ENCODE assay signal across 16 cellular contexts in the genomic region with DNA sequence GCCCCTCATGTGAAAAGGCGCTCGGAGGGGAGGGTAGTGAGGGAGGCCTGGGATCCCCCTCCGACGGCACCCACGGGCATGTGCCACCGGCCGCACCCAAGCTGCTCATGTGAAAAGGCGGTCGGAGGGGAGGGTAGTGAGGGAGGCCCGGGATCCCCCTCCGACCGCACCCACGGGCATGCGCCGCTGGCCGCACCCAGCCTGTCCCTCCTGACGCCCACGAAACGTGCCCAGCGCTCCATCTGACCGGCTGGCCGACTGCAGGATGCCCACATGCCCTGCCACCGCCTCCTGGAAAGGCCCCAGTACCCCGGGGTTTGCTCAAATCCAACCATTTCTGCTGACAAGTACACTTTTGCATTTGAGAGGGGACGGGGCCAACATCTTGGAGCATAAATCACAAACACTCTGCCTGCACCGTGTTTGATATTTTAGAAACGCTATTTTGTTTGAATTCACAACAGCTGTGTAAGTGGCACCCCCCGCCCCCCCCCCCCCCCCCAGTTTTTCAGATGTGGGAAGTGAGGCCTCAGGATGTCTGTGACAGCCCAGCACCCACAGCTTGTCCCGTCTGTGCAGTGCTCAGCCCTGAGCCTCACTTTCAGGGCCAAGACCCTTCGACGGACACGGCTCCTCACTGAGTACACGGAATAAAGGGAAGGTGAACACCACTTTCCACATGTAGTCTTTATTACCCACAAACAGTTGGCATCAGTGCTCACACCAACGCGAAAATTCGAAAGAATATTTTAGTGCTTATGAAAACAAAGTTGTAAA. TPM values are rescaled to one million over a fixed set of nuclear protein-coding genes. Genes with fewer than 3 reads are reported as not detected.
DNase-seq lines count a peak whose midpoint lies in the region; ATAC-seq, FAIRE-seq and TF ChIP-seq lines count a peak whose summit lies in the region.
"Had no signal": no experiment of that assay in that cellular context is flagged by ENCODE, and none has a peak within 500 bp of the region (broad histone marks: within the 10 kb centered on the region; RNA-seq: fewer than 3 reads in every experiment).

No MANE protein-coding gene starts in this region.

- no peak overlapping the region for H3K4me2 ChIP-seq in HepG2 (ENCODE audit: low read depth, low read length)

- BruUV-seq in HepG2 (replicated peaks; lab: Mats Ljungman, UMichigan) = no TSS peak

- H3K9me3 Mint-ChIP-seq in central memory CD8-positive, alpha-beta T cell = no peaks in the 10 kb centered on the region
- H3K9me3 Mint-ChIP-seq in nephron = no peaks in the 10 kb centered on the region

- TF ChIP-seq EP300 in HepG2 (IDR thresholded peaks at IDR 0.05; ENCODE audit: low read depth in 2 of 2, low read length in 2 of 2) (no peak), HepG2 (CRISPR knock-in tag; IDR thresholded peaks at IDR 0.05; ENCODE audit: borderline replicate concordance) (no peak)

- no peak for FAIRE-seq in HepG2 (lab: Jason Lieb, UNC)
- FAIRE-seq: D721Med, H54 had no signal

- POLR2A ChIA-PET in HepG2 (lab: Yijun Ruan, JAX) = no interaction called here

- WGBS in HepG2 (ENCODE audit: low lambda C conversion rate) = 89% methylated on average over 26 of the region's 36 CpGs
- 74% methylated on average over 10 of the region's 36 CpGs for WGBS in right lobe of liver (ENCODE audit: insufficient coverage, low coverage, low lambda C conversion rate, missing lambda C conversion rate)

- no peaks in the 10 kb centered on the region for H3K27me3 Mint-ChIP-seq in central memory CD8-positive, alpha-beta T cell
- H3K27me3 Mint-ChIP-seq in nephron (ENCODE audit: low read depth) = no peaks in the 10 kb centered on the region
- H3K27me3 Mint-ChIP-seq: CD4-positive, CD25-positive, alpha-beta regulatory T cell had no signal

- no peak overlapping the region for H3K4me3 ChIP-seq in HepG2 (replicated peaks in 1 of 3; ENCODE audit: insufficient read depth in 1 of 3, low read depth in 2 of 3, low read length in 3 of 3)
- no peak overlapping the region for H3K4me3 ChIP-seq in right lobe of liver

- no peak overlapping the region for H3K9ac ChIP-seq in HepG2 (ENCODE audit: insufficient read depth, low read depth, low read length)

- TF ChIP-seq POLR2A in HepG2 (IDR thresholded peaks at IDR 0.05; ENCODE audit: insufficient read depth in 1 of 2, low read depth in 2 of 2, low read length in 2 of 2) (no peak), right lobe of liver (IDR thresholded peaks at IDR 0.05) (no peak)

- intact Hi-C loops in HepG2 (cut with micrococcal nuclease; ENCODE audit: unreplicated experiment) (no loop called here), right lobe of liver (cut with DNase I) (no loop called here)

- H3K9me3 ChIP-seq in HepG2 (ENCODE audit: low read length) = no peaks in the 10 kb centered on the region
- H3K9me3 ChIP-seq in right lobe of liver = no peaks in the 10 kb centered on the region

- CTCF ChIA-PET in HepG2 (lab: Yijun Ruan, JAX; ENCODE audit: low intra/inter-chr PET ratio, low total read pairs) = no interaction called here

- in situ Hi-C loops in HepG2 (cut with HindIII; ENCODE audit: extremely low pct_ligation_motif_present, low pct_unique_long_range_greater_than_20kb) = no loop called here

- no peaks in the 10 kb centered on the region for H3K36me3 ChIP-seq in HepG2 (replicated peaks in 1 of 2; ENCODE audit: control insufficient read depth in 1 of 2, insufficient read depth in 2 of 2, low read length in 2 of 2)
- H3K36me3 ChIP-seq in right lobe of liver = no peaks in the 10 kb centered on the region

- TF ChIP-seq CTCF in HepG2 (CRISPR knock-in tag; IDR thresholded peaks at IDR 0.05) (no peak), right lobe of liver (IDR thresholded peaks at IDR 0.05) (no peak), nephron (IDR thresholded peaks at IDR 0.05; ENCODE audit: unreplicated experiment in 3 of 3) (no peak)

- peak overlapping the region; percentile 17 for H3K27ac Mint-ChIP-seq in central memory CD8-positive, alpha-beta T cell (ENCODE audit: low read depth)
- H3K27ac Mint-ChIP-seq in nephron = peak overlapping the region; percentile 14 to 58 (median 41)
- H3K27ac Mint-ChIP-seq: CD4-positive, CD25-positive, alpha-beta regulatory T cell had no signal

- no peak overlapping the region for H3K4me3 Mint-ChIP-seq in central memory CD8-positive, alpha-beta T cell
- H3K4me3 Mint-ChIP-seq in nephron = peak overlapping the region in 2 of 3 experiments; percentile 47 to 60
- H3K4me3 Mint-ChIP-seq: CD4-positive, CD25-positive, alpha-beta regulatory T cell had no signal

- H4K20me1 ChIP-seq in HepG2 (ENCODE audit: insufficient read depth, low read length) = no peaks in the 10 kb centered on the region

- TF ChIP-seq RAD21 in HepG2 (CRISPR knock-in tag; IDR thresholded peaks at IDR 0.05) = no peak

- H3K4me1 ChIP-seq in HepG2 (ENCODE audit: insufficient read depth, low read length) (peaks cover 25% of the 10 kb centered on the region), right lobe of liver (no peaks in the 10 kb centered on the region)

- no peak overlapping the region for H3K27ac ChIP-seq in HepG2 (ENCODE audit: extremely low read length, insufficient read depth, low read length)
- H3K27ac ChIP-seq in right lobe of liver = no peak overlapping the region

- H3K27me3 ChIP-seq in HepG2 (ENCODE audit: control insufficient read depth in 1 of 2, insufficient read depth in 2 of 2, low read length in 2 of 2) = no peaks in the 10 kb centered on the region
- no peaks in the 10 kb centered on the region for H3K27me3 ChIP-seq in right lobe of liver

- H2AFZ ChIP-seq in HepG2 (ENCODE audit: low read length) = no peak overlapping the region

- no peaks in the 10 kb centered on the region for H3K79me2 ChIP-seq in HepG2 (ENCODE audit: insufficient read depth, low read length)

- ATAC-seq in HepG2 (no peak), right lobe of liver (no peak), GM18909 (IDR thresholded peaks at IDR 0.05; ENCODE audit: poor library complexity, unreplicated experiment) (no peak)
- ATAC-seq in central memory CD8-positive, alpha-beta T cell (replicated peaks; ENCODE audit: extremely low read depth, poor library complexity, severe bottlenecking) = no peak

- DNase-seq in HepG2 (ENCODE audit: low spot score) (no peak), right lobe of liver (no peak), DMS 273 (lab: John Stamatoyannopoulos, UW; ENCODE audit: unreplicated experiment) (no peak), kidney tubule cell (ENCODE audit: low spot score) (no peak), GM19240 (ENCODE audit: insufficient read length, low spot score) (no peak)
- DNase-seq in central memory CD8-positive, alpha-beta T cell (ENCODE audit: low spot score in 2 of 2) = no peak
- DNase-seq: CD4-positive, CD25-positive, alpha-beta regulatory T cell; DND-41; Kasumi-1; NCI-H1930; NCI-H446 treated with DMSO at 0.1 percent for 48 hours; NCI-H774 had no signal

- H3K36me3 Mint-ChIP-seq in central memory CD8-positive, alpha-beta T cell (ENCODE audit: insufficient read depth) = peaks cover 1% of the 10 kb centered on the region
- H3K36me3 Mint-ChIP-seq in nephron (ENCODE audit: low read depth) = peaks cover 39% of the 10 kb centered on the region
- H3K36me3 Mint-ChIP-seq: CD4-positive, CD25-positive, alpha-beta regulatory T cell had no signal

- no peaks in the 10 kb centered on the region for H3K4me1 Mint-ChIP-seq in central memory CD8-positive, alpha-beta T cell
- peaks cover 17% of the 10 kb centered on the region for H3K4me1 Mint-ChIP-seq in nephron

RNA-seq across cellular contexts. Expression of gene SLC2A4RG, which starts 34.2 kb away (rescaled TPM):
- total RNA-seq in HepG2 (2016; rRNA removed; fragmentation: Illumina TruSeq; extraction: Trizol) (47.4 and 91.4 TPM in 2 replicates), right lobe of liver (100 to 1,000 TPM in 2 of 6 experiments, 10 to 100 TPM in 4; 36.0 to 180 (median 73.8) TPM)
- 129 and 134 TPM in 2 replicates for total RNA-seq in HepG2 (2016; cell fraction: cytosol; rRNA removed; fragmentation: Illumina TruSeq; extraction: Trizol; ENCODE audit: low read depth)
- 39.6 and 94.5 TPM in 2 replicates for total RNA-seq in HepG2 (2016; cell fraction: insoluble cytoplasmic fraction; rRNA removed; fragmentation: Illumina TruSeq; extraction: Trizol)
- total RNA-seq in HepG2 (2016; cell fraction: membrane; rRNA removed; fragmentation: Illumina TruSeq; extraction: Trizol) = 171 and 186 TPM in 2 replicates
- total RNA-seq in HepG2 (2016; cell fraction: nucleus; rRNA removed; fragmentation: Illumina TruSeq; extraction: Trizol) = 92.1 and 130 TPM in 2 replicates
- 95.9 and 105 TPM in 2 replicates for polyA plus RNA-seq in HepG2 (2011; rRNA removed)
- polyA plus RNA-seq in HepG2 (2011; cell fraction: cytosol; rRNA removed) = 36.7 and 62.3 TPM in 2 replicates
- polyA plus RNA-seq in HepG2 (2011; cell fraction: nucleus; rRNA removed) = 581 and 754 TPM in 2 replicates
- polyA plus RNA-seq in HepG2 (2012) = 65.4 and 92.2 TPM in 2 replicates
- 354 and 372 TPM in 2 replicates for polyA plus RNA-seq in HepG2 (2016; cell fraction: cytosol; fragmentation: Illumina TruSeq; extraction: Trizol; ENCODE audit: low read depth)
- polyA plus RNA-seq in HepG2 (2016; cell fraction: insoluble cytoplasmic fraction; fragmentation: Illumina TruSeq; extraction: Trizol; ENCODE audit: low read depth) = 107 and 130 TPM in 2 replicates
- 352 and 381 TPM in 2 replicates for polyA plus RNA-seq in HepG2 (2016; cell fraction: membrane; fragmentation: Illumina TruSeq; extraction: Trizol; ENCODE audit: low read depth)
- 510 and 535 TPM in 2 replicates for polyA plus RNA-seq in HepG2 (2016; cell fraction: nucleus; fragmentation: Illumina TruSeq; extraction: Trizol; ENCODE audit: insufficient read depth, low read depth)
- polyA minus RNA-seq in HepG2 (2011; rRNA and poly(A)+ RNA removed; ENCODE audit: low replicate concordance) = 23.9 and 51.3 TPM in 2 replicates
- polyA minus RNA-seq in HepG2 (2011; cell fraction: cytosol; rRNA and poly(A)+ RNA removed) = 24.3 and 27.0 TPM in 2 replicates
- 61.3 and 75.8 TPM in 2 replicates for polyA minus RNA-seq in HepG2 (2011; cell fraction: nucleus; rRNA and poly(A)+ RNA removed)

RNA-seq across cellular contexts. Expression of gene LIME1, which starts 37.3 kb away (rescaled TPM):
- 51.5 and 61.5 TPM in 2 replicates for total RNA-seq in HepG2 (2016; rRNA removed; fragmentation: Illumina TruSeq; extraction: Trizol)
- 59.8 and 81.2 TPM in 2 replicates for total RNA-seq in HepG2 (2016; cell fraction: cytosol; rRNA removed; fragmentation: Illumina TruSeq; extraction: Trizol; ENCODE audit: low read depth)
- 46.5 and 57.9 TPM in 2 replicates for total RNA-seq in HepG2 (2016; cell fraction: insoluble cytoplasmic fraction; rRNA removed; fragmentation: Illumina TruSeq; extraction: Trizol)
- 59.4 and 77.4 TPM in 2 replicates for total RNA-seq in HepG2 (2016; cell fraction: membrane; rRNA removed; fragmentation: Illumina TruSeq; extraction: Trizol)
- 31.7 and 32.4 TPM in 2 replicates for total RNA-seq in HepG2 (2016; cell fraction: nucleus; rRNA removed; fragmentation: Illumina TruSeq; extraction: Trizol)
- polyA plus RNA-seq in HepG2 (2011; rRNA removed) = 13.0 and 23.5 TPM in 2 replicates
- 20.4 and 43.4 TPM in 2 replicates for polyA plus RNA-seq in HepG2 (2011; cell fraction: cytosol; rRNA removed)
- 145 and 202 TPM in 2 replicates for polyA plus RNA-seq in HepG2 (2011; cell fraction: nucleus; rRNA removed)
- 14.6 and 20.3 TPM in 2 replicates for polyA plus RNA-seq in HepG2 (2012)
- 90.7 and 108 TPM in 2 replicates for polyA plus RNA-seq in HepG2 (2016; cell fraction: cytosol; fragmentation: Illumina TruSeq; extraction: Trizol; ENCODE audit: low read depth)
- polyA plus RNA-seq in HepG2 (2016; cell fraction: insoluble cytoplasmic fraction; fragmentation: Illumina TruSeq; extraction: Trizol; ENCODE audit: low read depth) = 72.4 and 82.2 TPM in 2 replicates
- polyA plus RNA-seq in HepG2 (2016; cell fraction: membrane; fragmentation: Illumina TruSeq; extraction: Trizol; ENCODE audit: low read depth) = 75.9 and 77.5 TPM in 2 replicates
- polyA plus RNA-seq in HepG2 (2016; cell fraction: nucleus; fragmentation: Illumina TruSeq; extraction: Trizol; ENCODE audit: insufficient read depth, low read depth) = 89.9 and 96.0 TPM in 2 replicates
- 2.1 and 20.3 TPM in 2 replicates for polyA minus RNA-seq in HepG2 (2011; rRNA and poly(A)+ RNA removed; ENCODE audit: low replicate concordance)
- 22.2 and 31.7 TPM in 2 replicates for polyA minus RNA-seq in HepG2 (2011; cell fraction: cytosol; rRNA and poly(A)+ RNA removed)
- 13.2 and 15.8 TPM in 2 replicates for polyA minus RNA-seq in HepG2 (2011; cell fraction: nucleus; rRNA and poly(A)+ RNA removed)
- 100 to 1,000 TPM in 2 of 6 experiments, 10 to 100 TPM in 4; 37.0 to 118 (median 65.5) TPM for total RNA-seq in right lobe of liver

RNA-seq across cellular contexts. Expression of gene ZBTB46, which starts 57.3 kb away (rescaled TPM):
- total RNA-seq in HepG2 (2016; rRNA removed; fragmentation: Illumina TruSeq; extraction: Trizol) (10.9 and 13.5 TPM in 2 replicates), right lobe of liver (1 to 10 TPM; 1.2 to 4.2 (median 2.4) TPM)
- total RNA-seq in HepG2 (2016; cell fraction: cytosol; rRNA removed; fragmentation: Illumina TruSeq; extraction: Trizol; ENCODE audit: low read depth) = 74.9 and 80.6 TPM in 2 replicates
- total RNA-seq in HepG2 (2016; cell fraction: insoluble cytoplasmic fraction; rRNA removed; fragmentation: Illumina TruSeq; extraction: Trizol) = 10.9 and 15.4 TPM in 2 replicates
- 51.8 and 55.2 TPM in 2 replicates for total RNA-seq in HepG2 (2016; cell fraction: membrane; rRNA removed; fragmentation: Illumina TruSeq; extraction: Trizol)
- total RNA-seq in HepG2 (2016; cell fraction: nucleus; rRNA removed; fragmentation: Illumina TruSeq; extraction: Trizol) = 8.7 and 9.2 TPM in 2 replicates
- 1.6 and 2.7 TPM in 2 replicates for polyA plus RNA-seq in HepG2 (2011; rRNA removed)
- 1.6 and 2.0 TPM in 2 replicates for polyA plus RNA-seq in HepG2 (2011; cell fraction: cytosol; rRNA removed)
- polyA plus RNA-seq in HepG2 (2011; cell fraction: nucleus; rRNA removed) = 7.2 and 7.6 TPM in 2 replicates
- 3.8 and 5.3 TPM in 2 replicates for polyA plus RNA-seq in HepG2 (2012)
- 0.45 and 0.85 TPM in 2 replicates for polyA plus RNA-seq in HepG2 (2016; cell fraction: cytosol; fragmentation: Illumina TruSeq; extraction: Trizol; ENCODE audit: low read depth)
- 3.9 and 4.2 TPM in 2 replicates for polyA plus RNA-seq in HepG2 (2016; cell fraction: insoluble cytoplasmic fraction; fragmentation: Illumina TruSeq; extraction: Trizol; ENCODE audit: low read depth)
- 1.4 and 1.5 TPM in 2 replicates for polyA plus RNA-seq in HepG2 (2016; cell fraction: membrane; fragmentation: Illumina TruSeq; extraction: Trizol; ENCODE audit: low read depth)
- polyA plus RNA-seq in HepG2 (2016; cell fraction: nucleus; fragmentation: Illumina TruSeq; extraction: Trizol; ENCODE audit: insufficient read depth, low read depth) = 7.1 and 7.5 TPM in 2 replicates
- 18.8 and 33.6 TPM in 2 replicates for polyA minus RNA-seq in HepG2 (2011; rRNA and poly(A)+ RNA removed; ENCODE audit: low replicate concordance)
- 8.3 and 9.0 TPM in 2 replicates for polyA minus RNA-seq in HepG2 (2011; cell fraction: cytosol; rRNA and poly(A)+ RNA removed)
- 5.4 and 9.1 TPM in 2 replicates for polyA minus RNA-seq in HepG2 (2011; cell fraction: nucleus; rRNA and poly(A)+ RNA removed)
